ENCODE assay signal across 23 cellular contexts in genomic region chr15:26712350-26712749, GRCh38.
DNase-seq lines count a peak whose midpoint lies in the region; ATAC-seq and TF ChIP-seq lines count a peak whose summit lies in the region.
"Had no signal": no experiment of that assay in that cellular context is flagged by ENCODE, and none has a peak within 500 bp of the region (broad histone marks: within the 10 kb centered on the region; RNA-seq: fewer than 3 reads in every experiment).

No MANE protein-coding gene starts in this region.

- H2AFZ ChIP-seq in GM23338 (no peak overlapping the region), Karpas-422 (ENCODE audit: low read length) (no peak overlapping the region)

- H3K36me3 ChIP-seq in GM23338 (ENCODE audit: insufficient read depth) (no peaks in the 10 kb centered on the region), Karpas-422 (ENCODE audit: insufficient read depth, low read length) (no peaks in the 10 kb centered on the region), mesendoderm (ENCODE audit: control insufficient read depth, insufficient read depth, low read length) (no peaks in the 10 kb centered on the region)
- H3K36me3 ChIP-seq: BLaER1 had no signal

- CTCF ChIA-PET in WTC11 (lab: Charles Lee) = interaction anchor here (0.9 to 2.2 kb wide), 5 partner anchors 9 to 153 kb away, joined by 3 to 8 read pairs (median 5); no protein-coding TSS in a partner anchor

- H3K9me2 ChIP-seq in GM23338 (ENCODE audit: insufficient read depth) = peaks cover 9% of the 10 kb centered on the region; the same call in 1 of the 2 replicates
- H3K9me2 ChIP-seq in Karpas-422 (replicated peaks; ENCODE audit: insufficient read depth, low read length) = no peaks in the 10 kb centered on the region
- H3K9me2 ChIP-seq: SK-N-SH had no signal

- H4K8ac ChIP-seq in mesendoderm (ENCODE audit: low read depth, low read length) = no peak overlapping the region

- peak overlapping the region; percentile 74 for H3K56ac ChIP-seq in mesendoderm (ENCODE audit: low read length)

- POLR2A ChIA-PET in WTC11 (lab: Charles Lee) = no interaction called here

- ATAC-seq in GM23338 (no peak), WTC11 (no peak)
- ATAC-seq: HepG2, K562, PC-3 had no signal

- H3K4ac ChIP-seq in mesendoderm (ENCODE audit: low read depth, low read length) = no peak overlapping the region

- H3K18ac ChIP-seq in mesendoderm (ENCODE audit: low read length) = no peak overlapping the region

- WGBS in mesendoderm (ENCODE audit: extremely low coverage, insufficient coverage, low lambda C conversion rate) = no CpG with 5 or more reads among the region's 5 CpGs

- H3K4me3 Mint-ChIP-seq in GM23338 = no peak overlapping the region
- no peak overlapping the region for H3K4me3 Mint-ChIP-seq in WTC11
- H3K4me3 Mint-ChIP-seq: CD4-positive, alpha-beta T cell had no signal

- H3K4me1 Mint-ChIP-seq in GM23338 = peaks cover 70% of the 10 kb centered on the region
- H3K4me1 Mint-ChIP-seq in WTC11 = peaks cover 78% of the 10 kb centered on the region

- H3K9me3 ChIP-seq in Karpas-422 (ENCODE audit: low read length) = peaks cover 37% of the 10 kb centered on the region
- H3K9me3 ChIP-seq: BLaER1, SK-N-SH had no signal

- H3K9ac ChIP-seq in Karpas-422 (ENCODE audit: low read length) (no peak overlapping the region), mesendoderm (ENCODE audit: low read length) (peak overlapping the region; percentile 23)
- H3K9ac ChIP-seq: BLaER1, SK-N-SH had no signal

- H2BK120ac ChIP-seq in mesendoderm (ENCODE audit: low read depth, low read length) = no peak overlapping the region

- TF ChIP-seq CTCF in GM23338 (conservative IDR thresholded peaks at IDR 0.05; ENCODE audit: low read depth in 2 of 2) (no peak), WTC11 (IDR thresholded peaks at IDR 0.05) (no peak), coronary artery (IDR thresholded peaks at IDR 0.05) (no peak)

- H3K4me2 ChIP-seq in GM23338 (no peak overlapping the region), Karpas-422 (ENCODE audit: low read depth, low read length, poor library complexity, severe bottlenecking) (no peak overlapping the region), mesendoderm (ENCODE audit: low read length) (no peak overlapping the region)
- H3K4me2 ChIP-seq: BLaER1, SK-N-SH had no signal

- no peak overlapping the region for H2BK15ac ChIP-seq in mesendoderm (replicated peaks; ENCODE audit: low read depth)

- H3K4me3 ChIP-seq in GM23338 = no peak overlapping the region
- no peak overlapping the region for H3K4me3 ChIP-seq in Karpas-422 (ENCODE audit: low read length)
- no peak overlapping the region for H3K4me3 ChIP-seq in mesendoderm (ENCODE audit: low read length)
- no peak overlapping the region for H3K4me3 ChIP-seq in coronary artery
- H3K4me3 ChIP-seq: BLaER1, K562 had no signal

- H3K27me3 ChIP-seq in GM23338 (ENCODE audit: insufficient read depth) (no peaks in the 10 kb centered on the region), Karpas-422 (ENCODE audit: low read length) (no peaks in the 10 kb centered on the region), mesendoderm (ENCODE audit: insufficient read depth, low read length, poor library complexity) (no peaks in the 10 kb centered on the region)
- H3K27me3 ChIP-seq: BLaER1 had no signal

- H3K36me3 Mint-ChIP-seq in GM23338 (ENCODE audit: low read depth) (peaks cover 36% of the 10 kb centered on the region), WTC11 (peaks cover 11% of the 10 kb centered on the region)

- H3K27me3 Mint-ChIP-seq in GM23338 (ENCODE audit: insufficient read depth, low read depth, poor library complexity) (peaks cover 17% of the 10 kb centered on the region), WTC11 (ENCODE audit: low read depth) (no peaks in the 10 kb centered on the region)
- H3K27me3 Mint-ChIP-seq: CD4-positive, alpha-beta T cell had no signal

- H3K23ac ChIP-seq in mesendoderm (ENCODE audit: low read length) = no peak overlapping the region

- no peak overlapping the region for H4K5ac ChIP-seq in mesendoderm (ENCODE audit: low read length)

- H3K79me1 ChIP-seq in mesendoderm (ENCODE audit: low read length) = peaks cover 35% of the 10 kb centered on the region

- DNase-seq in GM23338 (ENCODE audit: low spot score) (no peak), Karpas-422 (peak; percentile 23), WTC11 (ENCODE audit: low spot score) (no peak), mesendoderm (no peak), coronary artery (ENCODE audit: low spot score) (no peak)
- DNase-seq in activated CD8-positive, alpha-beta memory T cell treated with anti-CD3 and anti-CD28 coated beads, Interleukin-2, amount 50 U/mL, for 48 hours = no peak
- DNase-seq in NK-92 treated with Interleukin-12 subunit alpha and Interleukin-12 subunit beta, amount 100 ng/mL, for 24 hours (lab: John Stamatoyannopoulos, UW) = no peak
- DNase-seq: ACHN; CD4-positive, alpha-beta T cell; COR-L47; HCEC 1CT; MM.1S; NCI-H1092; NCI-H1436; NCI-H1930; NCI-H748 treated with DMSO at 0.1 percent for 48 hours; PC-3; Right ventricle myocardium superior; SK-N-SH had no signal

- H3K27ac Mint-ChIP-seq in GM23338 (peak overlapping the region; percentile 28), WTC11 (peak overlapping the region; percentile 60; the same call in 1 of the 2 replicates)
- H3K27ac Mint-ChIP-seq: CD4-positive, alpha-beta T cell had no signal

- H3K27ac ChIP-seq in GM23338 (ENCODE audit: low read depth) (no peak overlapping the region), Karpas-422 (ENCODE audit: low read length) (no peak overlapping the region), mesendoderm (ENCODE audit: low read depth, low read length) (no peak overlapping the region), coronary artery (no peak overlapping the region)
- H3K27ac ChIP-seq: BLaER1, HL-60 had no signal

- peak overlapping the region; percentile 47 for H2AK5ac ChIP-seq in mesendoderm (ENCODE audit: low read length)

- H3K9me3 Mint-ChIP-seq in GM23338 (peaks cover 5% of the 10 kb centered on the region; the same call in 2 of the 3 replicates), WTC11 (peaks cover 7% of the 10 kb centered on the region)

- H4K20me1 ChIP-seq in GM23338 (replicated peaks; ENCODE audit: insufficient read depth) = peaks cover 10% of the 10 kb centered on the region; the same call in 1 of the 2 replicates
- no peaks in the 10 kb centered on the region for H4K20me1 ChIP-seq in Karpas-422 (ENCODE audit: insufficient read depth, low read depth, low read length)
- H4K20me1 ChIP-seq: BLaER1 had no signal

- H3F3A ChIP-seq in GM23338 (replicated peaks; ENCODE audit: low read depth) = no peaks in the 10 kb centered on the region

- peak overlapping the region; percentile 67 for H2BK5ac ChIP-seq in mesendoderm (ENCODE audit: low read length)

- peaks cover 56% of the 10 kb centered on the region for H3K4me1 ChIP-seq in GM23338 (ENCODE audit: insufficient read depth)
- H3K4me1 ChIP-seq in Karpas-422 (ENCODE audit: low read length) = no peaks in the 10 kb centered on the region
- H3K4me1 ChIP-seq in mesendoderm (ENCODE audit: control insufficient read depth, low read depth, low read length) = peaks cover 35% of the 10 kb centered on the region
- H3K4me1 ChIP-seq: BLaER1 had no signal

- H3K79me2 ChIP-seq in GM23338 (replicated peaks; ENCODE audit: insufficient read depth) = peaks cover 100% of the 10 kb centered on the region
- H3K79me2 ChIP-seq in Karpas-422 (ENCODE audit: low read length) = no peaks in the 10 kb centered on the region
- peaks cover 63% of the 10 kb centered on the region for H3K79me2 ChIP-seq in mesendoderm (ENCODE audit: control insufficient read depth, insufficient read depth, low read length)

TF ChIP-seq in GM23338, 12 proteins besides CTCF, POLR2A, EP300 and RAD21 (continues in another document):
- no peak for TF ChIP-seq POLR2AphosphoS5 (IDR thresholded peaks at IDR 0.05; ENCODE audit: low read depth)
- TF ChIP-seq STAT1 (IDR thresholded peaks at IDR 0.05; ENCODE audit: unreplicated experiment) = no peak
- no peak for TF ChIP-seq EZH2phosphoT487 (IDR thresholded peaks at IDR 0.05; ENCODE audit: unreplicated experiment)
- TF ChIP-seq ZNF331 (CRISPR knock-in tag; IDR thresholded peaks at IDR 0.05; ENCODE audit: low read depth) = no peak
- TF ChIP-seq CREB1 (CRISPR knock-in tag; IDR thresholded peaks at IDR 0.05; ENCODE audit: low read depth) = no peak

TF ChIP-seq in WTC11, 78 proteins besides CTCF, POLR2A, EP300 and RAD21:
- TF ChIP-seq ZNF416 (CRISPR knock-in tag; IDR thresholded peaks at IDR 0.05) = no peak
